ENCODE assay signal across 10 cellular contexts in genomic region chr9:125564641-125565040, GRCh38.
"Had no signal": no experiment of that assay in that cellular context is flagged by ENCODE, and none has a peak within 500 bp of the region (broad histone marks: within the 10 kb centered on the region; RNA-seq: fewer than 3 reads in every experiment).

No MANE protein-coding gene starts in this region.

- H3K27ac Mint-ChIP-seq: activated naive CD8-positive, alpha-beta T cell treated with anti-CD3 and anti-CD28 coated beads, Interleukin-2, amount 10 ng/mL, durations not matched to agents 7 days and 5 days; stimulated activated effector memory CD8-positive, alpha-beta T cell treated with anti-CD3 and anti-CD28 coated beads, Interleukin-12 subunit alpha, Interleukin-12 subunit beta, amount 100 ng/mL, for 72 hours; T-helper 2 cell treated with Interferon-gamma antibody and Interleukin-4, amounts not matched to agents 5 μg/mL and 100 μg/mL, for 36 hours had no signal

- H3K4me3 Mint-ChIP-seq: activated naive CD8-positive, alpha-beta T cell treated with anti-CD3 and anti-CD28 coated beads, Interleukin-2, amount 10 ng/mL, durations not matched to agents 7 days and 5 days; stimulated activated effector memory CD8-positive, alpha-beta T cell treated with anti-CD3 and anti-CD28 coated beads, Interleukin-12 subunit alpha, Interleukin-12 subunit beta, amount 100 ng/mL, for 72 hours; T-helper 2 cell treated with Interferon-gamma antibody and Interleukin-4, amounts not matched to agents 5 μg/mL and 100 μg/mL, for 36 hours had no signal

- H3K9me3 Mint-ChIP-seq: stimulated activated effector memory CD8-positive, alpha-beta T cell treated with anti-CD3 and anti-CD28 coated beads, Interleukin-12 subunit alpha, Interleukin-12 subunit beta, amount 100 ng/mL, for 72 hours; T-helper 2 cell treated with Interferon-gamma antibody and Interleukin-4, amounts not matched to agents 5 μg/mL and 100 μg/mL, for 36 hours had no signal

- H3K9me3 ChIP-seq: left ventricle myocardium inferior had no signal

- H3K27me3 Mint-ChIP-seq: activated naive CD8-positive, alpha-beta T cell treated with anti-CD3 and anti-CD28 coated beads, Interleukin-2, amount 10 ng/mL, durations not matched to agents 7 days and 5 days had no signal

- H3K27ac ChIP-seq: left ventricle myocardium inferior had no signal

- DNase-seq: activated CD4-positive, alpha-beta T cell treated with anti-CD3 and anti-CD28 coated beads, Interleukin-2, amount 50 U/mL, for 1 hour; activated naive CD4-positive, alpha-beta T cell; activated naive CD8-positive, alpha-beta T cell treated with anti-CD3 and anti-CD28 coated beads, Interleukin-2, amount 10 ng/mL, durations not matched to agents 7 days and 5 days; anterior cingulate cortex; foreskin melanocyte; left ventricle myocardium inferior; stimulated activated CD4-positive, alpha-beta T cell treated with anti-CD3 and anti-CD28 coated beads, Interleukin-12 subunit alpha, Interleukin-12 subunit beta, amount 100 ng/mL, for 4 hours had no signal

- H3K36me3 ChIP-seq: left ventricle myocardium inferior had no signal

- H3K4me3 ChIP-seq: left ventricle myocardium inferior had no signal

- ATAC-seq: activated CD4-positive, CD25-positive, alpha-beta regulatory T cell treated with anti-CD3 and anti-CD28 coated beads, Interleukin-2, amount 50 U/mL, for 24 hours; stimulated activated effector memory CD8-positive, alpha-beta T cell treated with anti-CD3 and anti-CD28 coated beads, Interleukin-12 subunit alpha, Interleukin-12 subunit beta, amount 100 ng/mL, for 72 hours had no signal
